In genomic region chr2:237705225-237705524, GRCh38 we compare ENCODE assay signal across 9 cellular contexts.
DNase-seq lines count a peak whose midpoint lies in the region; ATAC-seq and TF ChIP-seq lines count a peak whose summit lies in the region.
"Had no signal": no experiment of that assay in that cellular context is flagged by ENCODE, and none has a peak within 500 bp of the region (broad histone marks: within the 10 kb centered on the region; RNA-seq: fewer than 3 reads in every experiment).

No MANE protein-coding gene starts in this region.

- peaks cover 84% of the 10 kb centered on the region for H3K4me1 Mint-ChIP-seq in activated T-cell treated with anti-CD3 and anti-CD28 coated beads, Interleukin-2, amount 50 U/mL, for 24 hours (ENCODE audit: low read depth)
- peaks cover 68% of the 10 kb centered on the region for H3K4me1 Mint-ChIP-seq in activated T-helper 1 cell treated with anti-CD3 and anti-CD28 coated beads, Interleukin-12 subunit alpha, Interleukin-12 subunit beta, Interleukin-2, Interleukin-4 antibody, amounts not matched to agents 30 ng/mL and 10 ng/mL and 1 ng/mL, durations not matched to agents 14 hours and 24 hours and 36 hours (ENCODE audit: low read depth)

- H3K27me3 Mint-ChIP-seq in activated T-cell treated with anti-CD3 and anti-CD28 coated beads, Interleukin-2, amount 50 U/mL, for 24 hours: no peaks in the 10 kb centered on the region
- no peaks in the 10 kb centered on the region for H3K27me3 Mint-ChIP-seq in activated T-helper 1 cell treated with anti-CD3 and anti-CD28 coated beads, Interleukin-12 subunit alpha, Interleukin-12 subunit beta, Interleukin-2, Interleukin-4 antibody, amounts not matched to agents 30 ng/mL and 10 ng/mL and 1 ng/mL, durations not matched to agents 14 hours and 24 hours and 36 hours (ENCODE audit: insufficient read depth)

- H3K27me3 ChIP-seq in thoracic aorta (replicated peaks; ENCODE audit: insufficient read depth) (no peaks in the 10 kb centered on the region), SJCRH30 (no peaks in the 10 kb centered on the region)

- H3K4me3 ChIP-seq in thoracic aorta (no peak overlapping the region), SJCRH30 (no peak overlapping the region)
- H3K4me3 ChIP-seq: prostate gland had no signal

- peak overlapping the region; percentile 23 for H3K4me3 Mint-ChIP-seq in activated T-cell treated with anti-CD3 and anti-CD28 coated beads, Interleukin-2, amount 50 U/mL, for 24 hours
- no peak overlapping the region for H3K4me3 Mint-ChIP-seq in activated T-helper 1 cell treated with anti-CD3 and anti-CD28 coated beads, Interleukin-12 subunit alpha, Interleukin-12 subunit beta, Interleukin-2, Interleukin-4 antibody, amounts not matched to agents 30 ng/mL and 10 ng/mL and 1 ng/mL, durations not matched to agents 14 hours and 24 hours and 36 hours

- H3K9me3 Mint-ChIP-seq in activated T-cell treated with anti-CD3 and anti-CD28 coated beads, Interleukin-2, amount 50 U/mL, for 24 hours: no peaks in the 10 kb centered on the region
- no peaks in the 10 kb centered on the region for H3K9me3 Mint-ChIP-seq in activated T-helper 1 cell treated with anti-CD3 and anti-CD28 coated beads, Interleukin-12 subunit alpha, Interleukin-12 subunit beta, Interleukin-2, Interleukin-4 antibody, amounts not matched to agents 30 ng/mL and 10 ng/mL and 1 ng/mL, durations not matched to agents 14 hours and 24 hours and 36 hours

- H3K36me3 ChIP-seq in thoracic aorta (peaks cover 3% of the 10 kb centered on the region), SJCRH30 (peaks cover 17% of the 10 kb centered on the region; the same call in 1 of the 2 replicates)
- H3K36me3 ChIP-seq: prostate gland had no signal

- H3K27ac Mint-ChIP-seq in activated T-cell treated with anti-CD3 and anti-CD28 coated beads, Interleukin-2, amount 50 U/mL, for 24 hours: peak overlapping the region; percentile 98
- peak overlapping the region; percentile 86 for H3K27ac Mint-ChIP-seq in activated T-helper 1 cell treated with anti-CD3 and anti-CD28 coated beads, Interleukin-12 subunit alpha, Interleukin-12 subunit beta, Interleukin-2, Interleukin-4 antibody, amounts not matched to agents 30 ng/mL and 10 ng/mL and 1 ng/mL, durations not matched to agents 14 hours and 24 hours and 36 hours

- peaks cover 72 to 84% of the 10 kb centered on the region in 2 donors for H3K4me1 ChIP-seq in thoracic aorta (ENCODE audit: control insufficient read depth in 1 of 2, low read depth in 2 of 2)
- peaks cover 34% of the 10 kb centered on the region for H3K4me1 ChIP-seq in SJCRH30

- no peak for ATAC-seq in thoracic aorta (ENCODE audit: insufficient number of reproducible peaks, low FRiP score, low read depth)

- no peaks in the 10 kb centered on the region for H3K9me3 ChIP-seq in thoracic aorta
- H3K9me3 ChIP-seq in SJCRH30 (replicated peaks): no peaks in the 10 kb centered on the region
- H3K9me3 ChIP-seq: prostate gland had no signal

- H3K36me3 Mint-ChIP-seq in activated T-cell treated with anti-CD3 and anti-CD28 coated beads, Interleukin-2, amount 50 U/mL, for 24 hours (ENCODE audit: low read depth): peaks cover 73% of the 10 kb centered on the region
- peaks cover 20% of the 10 kb centered on the region for H3K36me3 Mint-ChIP-seq in activated T-helper 1 cell treated with anti-CD3 and anti-CD28 coated beads, Interleukin-12 subunit alpha, Interleukin-12 subunit beta, Interleukin-2, Interleukin-4 antibody, amounts not matched to agents 30 ng/mL and 10 ng/mL and 1 ng/mL, durations not matched to agents 14 hours and 24 hours and 36 hours (ENCODE audit: low read depth)

- peak overlapping the region; percentile 78 to 86 for H3K27ac ChIP-seq in thoracic aorta
- no peak overlapping the region for H3K27ac ChIP-seq in SJCRH30

- no peak for TF ChIP-seq CTCF in thoracic aorta (IDR thresholded peaks at IDR 0.05)

- no peak for DNase-seq in activated T-cell treated with anti-CD3 and anti-CD28 coated beads, Interleukin-2, amount 50 U/mL, for 24 hours
- no peak for DNase-seq in activated T-cell treated with anti-CD3 and anti-CD28 coated beads, Interleukin-2, amount 50 U/mL, for 1 hour
- DNase-seq in activated T-helper 1 cell treated with anti-CD3 and anti-CD28 coated beads, Interleukin-12 subunit alpha, Interleukin-12 subunit beta, Interleukin-2, Interleukin-4 antibody, amounts not matched to agents 30 ng/mL and 10 ng/mL and 1 ng/mL, durations not matched to agents 14 hours and 24 hours and 36 hours (ENCODE audit: low spot score): no peak
- DNase-seq in kidney tubule cell (ENCODE audit: low spot score): peak; percentile 70
- DNase-seq in thoracic aorta (ENCODE audit: low spot score): no peak
- DNase-seq in RPMI8226: no peak
- no peak for DNase-seq in SJCRH30
- DNase-seq in T1000 (lab: John Stamatoyannopoulos, UW): no peak

- intact Hi-C loops in activated T-helper 1 cell treated with anti-CD3 and anti-CD28 coated beads, Interleukin-12 subunit alpha, Interleukin-12 subunit beta, Interleukin-2, Interleukin-4 antibody, amounts not matched to agents 30 ng/mL and 10 ng/mL and 1 ng/mL, durations not matched to agents 14 hours and 24 hours and 36 hours (cut with micrococcal nuclease): no loop called here
